22 cellular contexts compared by ENCODE assay signal in the genomic region with DNA sequence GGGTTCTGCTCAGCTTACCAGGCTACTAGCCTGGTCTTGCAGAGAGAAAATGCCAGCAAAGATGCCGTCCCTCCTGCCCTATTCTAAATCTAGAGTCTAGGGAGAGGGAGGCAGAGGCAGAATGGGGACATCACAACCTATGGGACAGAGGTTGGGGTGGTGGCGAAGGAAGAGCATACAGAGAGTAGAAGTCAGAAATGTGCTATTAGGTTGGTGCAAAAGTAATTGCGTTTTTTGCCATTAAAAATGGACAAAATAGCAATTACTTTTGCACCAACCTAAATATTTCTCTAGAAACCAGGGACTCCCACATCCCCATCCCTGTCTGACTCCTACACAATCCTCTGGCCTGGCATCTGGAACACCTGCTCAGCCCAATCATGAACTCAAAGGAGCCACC.
"Had no signal": no experiment of that assay in that cellular context is flagged by ENCODE, and none has a peak within 500 bp of the region (broad histone marks: within the 10 kb centered on the region; RNA-seq: fewer than 3 reads in every experiment).

No MANE protein-coding gene starts in this region.

- ATAC-seq: foreskin keratinocyte, gastroesophageal sphincter, heart right ventricle, left cardiac atrium, left lung, left ventricle myocardium superior, lower lobe of right lung, mucosa of descending colon had no signal

- DNase-seq: dermis blood vessel endothelial cell; dorsolateral prefrontal cortex; effector CD4-positive, alpha-beta T cell; effector memory CD4-positive, alpha-beta T cell; foreskin keratinocyte; heart right ventricle; hippocampal formation; left cardiac atrium; left ventricle myocardium superior; lower lobe of right lung; mesenchymal stem cell; mucosa of descending colon; naive B cell had no signal

- H3K36me3 ChIP-seq: esophagus muscularis mucosa, gastroesophageal sphincter, heart right ventricle, left lung, lower lobe of right lung had no signal

- H3K4me1 ChIP-seq: foreskin keratinocyte, lower lobe of right lung had no signal

- H3K9me3 ChIP-seq: gastroesophageal sphincter, lower lobe of right lung, mucosa of descending colon had no signal

- H3K4me3 ChIP-seq: coronary artery, dorsolateral prefrontal cortex, esophagus muscularis mucosa, gastroesophageal sphincter, heart right ventricle, left lung, lower lobe of right lung, mucosa of descending colon had no signal

- H3K27me3 ChIP-seq: dorsolateral prefrontal cortex, esophagus muscularis mucosa, foreskin keratinocyte, gastroesophageal sphincter, heart right ventricle had no signal

- H3K27ac ChIP-seq: dorsolateral prefrontal cortex, foreskin keratinocyte, left lung, lower lobe of right lung had no signal

- FAIRE-seq: colon, endothelial cell of umbilical vein, frontal cortex, islet of Langerhans, keratinocyte had no signal
